Comparison of ENCODE assay signal across 8 cellular contexts in the genomic region with DNA sequence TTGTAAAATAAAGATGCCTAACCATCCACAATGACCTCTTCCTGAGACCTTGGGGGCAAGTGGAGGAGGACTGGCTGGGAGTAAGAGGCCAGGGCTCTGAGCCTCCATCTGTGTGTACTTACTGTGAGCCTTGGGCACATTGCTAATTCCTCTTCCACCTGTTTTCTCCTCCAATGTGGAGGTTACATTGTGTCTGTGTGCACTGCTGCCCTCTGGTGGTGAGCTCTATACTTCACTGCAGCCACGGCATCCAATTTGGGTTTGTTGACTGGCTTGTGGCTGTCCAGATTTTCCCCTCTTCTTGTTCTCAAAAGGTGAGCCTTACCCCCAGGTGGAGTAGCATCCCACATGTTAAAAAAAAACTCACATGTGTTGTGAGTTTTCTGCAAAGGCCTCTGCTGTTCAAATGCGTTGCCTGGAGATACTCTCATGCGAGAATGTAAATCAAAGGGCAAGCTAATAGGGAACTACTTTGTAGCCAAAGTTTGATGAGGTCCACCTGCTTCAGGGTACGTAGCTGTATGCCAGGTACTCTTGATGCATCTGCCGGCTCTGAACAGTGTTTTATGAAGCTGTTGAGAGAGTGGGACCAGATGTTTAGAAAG.
A peak's percentile ranks its signal among the peaks of the same experiment; 100 is the strongest.
DNase-seq lines count a peak whose midpoint lies in the region; ATAC-seq and TF ChIP-seq lines count a peak whose summit lies in the region.

No MANE protein-coding gene starts in this region.

- WGBS in trophoblast cell (ENCODE audit: extremely low coverage, insufficient coverage, insufficient read length): no CpG with 5 or more reads among the region's 5 CpGs
- WGBS in upper lobe of left lung, 2 donors: 31 to 34% methylated on average over 5 of the region's 5 CpGs

- H3K9me3 ChIP-seq in Karpas-422 (ENCODE audit: low read length): no peaks in the 10 kb centered on the region
- H3K9me3 ChIP-seq in SJCRH30 (replicated peaks): no peaks in the 10 kb centered on the region
- H3K9me3 ChIP-seq in trophoblast cell (ENCODE audit: insufficient read depth, low read depth, low read length): no peaks in the 10 kb centered on the region
- H3K9me3 ChIP-seq in upper lobe of left lung: no peaks in the 10 kb centered on the region

- TF ChIP-seq POLR2A in upper lobe of left lung (IDR thresholded peaks at IDR 0.05): no peak

- no peak overlapping the region for H3K14ac ChIP-seq in trophoblast cell (ENCODE audit: low read length)

- no peak overlapping the region for H4K91ac ChIP-seq in trophoblast cell (ENCODE audit: low read depth, low read length)

- no peak for TF ChIP-seq EP300 in upper lobe of left lung (IDR thresholded peaks at IDR 0.05)

- H3K18ac ChIP-seq in trophoblast cell (ENCODE audit: low read length): no peak overlapping the region

- H4K20me1 ChIP-seq in Karpas-422 (ENCODE audit: insufficient read depth, low read depth, low read length): no peaks in the 10 kb centered on the region

- H2AFZ ChIP-seq in Karpas-422 (ENCODE audit: low read length) (no peak overlapping the region), trophoblast cell (ENCODE audit: insufficient read depth, low read length, poor library complexity) (no peak overlapping the region)

- DNase-seq in DMS 273 treated with DMSO at 0.1 percent for 48 hours (lab: John Stamatoyannopoulos, UW): peak; percentile 30
- peak; percentile 88 for DNase-seq in Karpas-422
- peak; percentile 75 to 92 for DNase-seq in SJCRH30
- DNase-seq in activated naive CD4-positive, alpha-beta T cell treated with Interleukin-2 at 50 U/mL for 16 hours: peak; percentile 68
- peak; percentile 14 for DNase-seq in glomerular endothelial cell (ENCODE audit: extremely low read depth, low read depth, low spot score)
- peak; percentile 66 to 88 for DNase-seq in trophoblast cell
- DNase-seq in upper lobe of left lung: peak in 1 of 2 donors; percentile 64

- peaks cover 5% of the 10 kb centered on the region; the same call in 1 of the 2 replicates for H3K4me1 ChIP-seq in Karpas-422 (ENCODE audit: low read length)
- no peaks in the 10 kb centered on the region for H3K4me1 ChIP-seq in SJCRH30
- no peaks in the 10 kb centered on the region for H3K4me1 ChIP-seq in trophoblast cell (ENCODE audit: control insufficient read depth in 1 of 2, insufficient read depth in 2 of 2, low read length in 2 of 2)
- H3K4me1 ChIP-seq in upper lobe of left lung: no peaks in the 10 kb centered on the region

- no peak overlapping the region for H3K23ac ChIP-seq in trophoblast cell (ENCODE audit: low read length)

- H3K4me3 ChIP-seq in Karpas-422 (ENCODE audit: low read length) (no peak overlapping the region), SJCRH30 (no peak overlapping the region), trophoblast cell (ENCODE audit: low read depth, low read length) (no peak overlapping the region), upper lobe of left lung (no peak overlapping the region)

- no peak overlapping the region for H3K4me2 ChIP-seq in Karpas-422 (ENCODE audit: low read depth, low read length, poor library complexity, severe bottlenecking)
- no peak overlapping the region for H3K4me2 ChIP-seq in trophoblast cell (ENCODE audit: low read length)

- peak; percentile 83 for ATAC-seq in GM21528 (IDR thresholded peaks at IDR 0.05; ENCODE audit: low FRiP score, unreplicated experiment)
- ATAC-seq in upper lobe of left lung (ENCODE audit: low FRiP score in 2 of 2): peak; percentile 81

- H2BK120ac ChIP-seq in trophoblast cell (ENCODE audit: insufficient read depth, low read length, poor library complexity): no peak overlapping the region

- no peaks in the 10 kb centered on the region for H3K9me2 ChIP-seq in Karpas-422 (replicated peaks; ENCODE audit: insufficient read depth, low read length)

- no peak overlapping the region for H2BK12ac ChIP-seq in trophoblast cell (ENCODE audit: low read length)

- H3K36me3 ChIP-seq in Karpas-422 (ENCODE audit: insufficient read depth, low read length) (no peaks in the 10 kb centered on the region), SJCRH30 (no peaks in the 10 kb centered on the region), trophoblast cell (ENCODE audit: control insufficient read depth in 1 of 2, insufficient read depth in 2 of 2, low read length in 2 of 2) (no peaks in the 10 kb centered on the region), upper lobe of left lung (no peaks in the 10 kb centered on the region)

- H3K79me1 ChIP-seq in trophoblast cell (ENCODE audit: low read length): no peaks in the 10 kb centered on the region

- H2BK5ac ChIP-seq in trophoblast cell (ENCODE audit: low read depth, low read length, poor library complexity): no peak overlapping the region

- H3K9ac ChIP-seq in Karpas-422 (ENCODE audit: low read length) (no peak overlapping the region), trophoblast cell (ENCODE audit: low read length) (no peak overlapping the region)

- H3K4ac ChIP-seq in trophoblast cell (ENCODE audit: low read depth, low read length): no peak overlapping the region

- H3K27me3 ChIP-seq in Karpas-422 (ENCODE audit: low read length) (no peaks in the 10 kb centered on the region), SJCRH30 (no peaks in the 10 kb centered on the region; the same call in 1 of the 2 replicates), trophoblast cell (ENCODE audit: insufficient read depth, low read length) (no peaks in the 10 kb centered on the region), upper lobe of left lung (no peaks in the 10 kb centered on the region)

- no peak overlapping the region for H2AK5ac ChIP-seq in trophoblast cell (ENCODE audit: low read length)

- H3K27ac ChIP-seq in Karpas-422 (ENCODE audit: low read length) (no peak overlapping the region), SJCRH30 (no peak overlapping the region), trophoblast cell (ENCODE audit: low read depth, low read length) (no peak overlapping the region), upper lobe of left lung (no peak overlapping the region)

- no peak overlapping the region for H4K8ac ChIP-seq in trophoblast cell (ENCODE audit: low read depth, low read length)

- no peak overlapping the region for H4K12ac ChIP-seq in trophoblast cell (ENCODE audit: low read depth, low read length)

- H3K79me2 ChIP-seq in Karpas-422 (ENCODE audit: low read length): no peaks in the 10 kb centered on the region
- no peaks in the 10 kb centered on the region for H3K79me2 ChIP-seq in trophoblast cell (ENCODE audit: control insufficient read depth, insufficient read depth, low read length, poor library complexity)

- TF ChIP-seq CTCF in upper lobe of left lung (IDR thresholded peaks at IDR 0.05): peak; percentile 73 to 84 (median 80)
